Comparison of ENCODE assay signal across 8 cellular contexts in genomic region chr21:25734654-25735220, GRCh38. TPM values are rescaled to one million over a fixed set of nuclear protein-coding genes. Genes with fewer than 3 reads are reported as not detected.
A peak's percentile ranks its signal among the peaks of the same experiment; 100 is the strongest.
DNase-seq lines count a peak whose midpoint lies in the region; ATAC-seq and TF ChIP-seq lines count a peak whose summit lies in the region.

TSS of gene ATP5PF (minus strand) at chr21:25734904. CDS start at chr21:25729794, 5,110 bp downstream.
TSS of gene GABPA (plus strand) at chr21:25734972. CDS start at chr21:25741599, 6,627 bp downstream.

- no peaks in the 10 kb centered on the region for H3K9me3 ChIP-seq in RWPE2 (ENCODE audit: severe bottlenecking)

- H3K4me1 Mint-ChIP-seq in activated T-helper 2 cell treated with anti-CD3 and anti-CD28 coated beads, Interferon-gamma antibody, Interleukin-2, Interleukin-4, amounts not matched to agents 10 μg/mL and 5 μg/mL and 100 μg/mL, durations not matched to agents 14 hours and 24 hours and 36 hours (ENCODE audit: low read depth), result peaks cover 34% of the 10 kb centered on the region
- peaks cover 39 to 44% of the 10 kb centered on the region in 2 donors for H3K4me1 Mint-ChIP-seq in natural killer cell

- H3K27me3 ChIP-seq in RWPE2 (ENCODE audit: insufficient read depth, poor library complexity, severe bottlenecking), result no peaks in the 10 kb centered on the region

- H3K27ac Mint-ChIP-seq in activated T-helper 2 cell treated with anti-CD3 and anti-CD28 coated beads, Interferon-gamma antibody, Interleukin-2, Interleukin-4, amounts not matched to agents 10 μg/mL and 5 μg/mL and 100 μg/mL, durations not matched to agents 14 hours and 24 hours and 36 hours, result peak within 1 kb of the TSS; percentile 100
- H3K27ac Mint-ChIP-seq in natural killer cell, result peak within 1 kb of the TSS; percentile 93 to 100

- peak; percentile 99 for DNase-seq in EH (ENCODE audit: low read depth)
- DNase-seq in H4 (ENCODE audit: low spot score), result peak; percentile 100
- DNase-seq in LoVo (ENCODE audit: low spot score), result peak; percentile 95
- DNase-seq in RWPE2 (ENCODE audit: low spot score), result peak; percentile 98
- DNase-seq in activated T-helper 2 cell treated with anti-CD3 and anti-CD28 coated beads, Interferon-gamma antibody, Interleukin-2, Interleukin-4, amounts not matched to agents 10 μg/mL and 5 μg/mL and 100 μg/mL, durations not matched to agents 14 hours and 24 hours and 36 hours (ENCODE audit: low spot score), result peak; percentile 97
- DNase-seq in fibroblast of peridontal ligament (ENCODE audit: extremely low read depth), result peak; percentile 98
- peak; percentile 98 for DNase-seq in natural killer cell
- DNase-seq in stimulated activated naive CD4-positive, alpha-beta T cell treated with Interleukin-2 at 50 U/mL for 16 hours (lab: John Stamatoyannopoulos, UW), result peak; percentile 97

- peak; percentile 93 for ATAC-seq in RWPE2 (ENCODE audit: low read depth)
- peak; percentile 86 to 98 (median 89) for ATAC-seq in natural killer cell

- no peaks in the 10 kb centered on the region for H3K4me1 ChIP-seq in RWPE2 (ENCODE audit: insufficient read depth, poor library complexity, severe bottlenecking)

- no peaks in the 10 kb centered on the region for H3K9me3 Mint-ChIP-seq in activated T-helper 2 cell treated with anti-CD3 and anti-CD28 coated beads, Interferon-gamma antibody, Interleukin-2, Interleukin-4, amounts not matched to agents 10 μg/mL and 5 μg/mL and 100 μg/mL, durations not matched to agents 14 hours and 24 hours and 36 hours
- H3K9me3 Mint-ChIP-seq in natural killer cell, result no peaks in the 10 kb centered on the region

- peak within 1 kb of the TSS; percentile 90 for H3K27ac ChIP-seq in RWPE2 (ENCODE audit: poor library complexity, severe bottlenecking)

- peaks cover 17% of the 10 kb centered on the region for H3K36me3 ChIP-seq in RWPE2 (ENCODE audit: low read depth)

- TF ChIP-seq CTCF in RWPE2 (IDR thresholded peaks at IDR 0.05; ENCODE audit: poor library complexity, severe bottlenecking), result no peak
- TF ChIP-seq CTCF in natural killer cell (IDR thresholded peaks at IDR 0.05), result no peak

- peak within 1 kb of the TSS; percentile 96 for H3K4me3 ChIP-seq in RWPE2 (ENCODE audit: severe bottlenecking)

- peak within 1 kb of the TSS; percentile 99 for H3K4me3 Mint-ChIP-seq in activated T-helper 2 cell treated with anti-CD3 and anti-CD28 coated beads, Interferon-gamma antibody, Interleukin-2, Interleukin-4, amounts not matched to agents 10 μg/mL and 5 μg/mL and 100 μg/mL, durations not matched to agents 14 hours and 24 hours and 36 hours (ENCODE audit: low read depth)
- H3K4me3 Mint-ChIP-seq in natural killer cell, result peak within 1 kb of the TSS; percentile 100

- peaks cover 39% of the 10 kb centered on the region for H3K36me3 Mint-ChIP-seq in activated T-helper 2 cell treated with anti-CD3 and anti-CD28 coated beads, Interferon-gamma antibody, Interleukin-2, Interleukin-4, amounts not matched to agents 10 μg/mL and 5 μg/mL and 100 μg/mL, durations not matched to agents 14 hours and 24 hours and 36 hours (ENCODE audit: low read depth)
- H3K36me3 Mint-ChIP-seq in natural killer cell, result no peaks in the 10 kb centered on the region

- no peaks in the 10 kb centered on the region for H3K27me3 Mint-ChIP-seq in activated T-helper 2 cell treated with anti-CD3 and anti-CD28 coated beads, Interferon-gamma antibody, Interleukin-2, Interleukin-4, amounts not matched to agents 10 μg/mL and 5 μg/mL and 100 μg/mL, durations not matched to agents 14 hours and 24 hours and 36 hours (ENCODE audit: low read depth)
- no peaks in the 10 kb centered on the region for H3K27me3 Mint-ChIP-seq in natural killer cell (ENCODE audit: low read depth in 2 of 2)

- intact Hi-C loops in activated T-helper 2 cell treated with anti-CD3 and anti-CD28 coated beads, Interferon-gamma antibody, Interleukin-2, Interleukin-4, amounts not matched to agents 10 μg/mL and 5 μg/mL and 100 μg/mL, durations not matched to agents 14 hours and 24 hours and 36 hours (cut with micrococcal nuclease), result loop anchor here (1.0 to 10.0 kb wide), 6 partner anchors 26 to 1110 kb away; partner anchors contain the start of genes ADAMTS1, APP and MRPL39
- intact Hi-C loops in natural killer cell (cut with micrococcal nuclease), result loop anchor here (1.0 kb wide), 1 partner anchor 126 kb away; no protein-coding TSS in a partner anchor

RNA-seq across cellular contexts. Expression of gene ATP5PF, which starts in this region (rescaled TPM):
- total RNA-seq in H4 (2014; rRNA removed; shearing (Covaris generic)), result 136 and 232 TPM in 2 replicates
- 156 and 163 TPM in 2 replicates for total RNA-seq in activated T-helper 2 cell treated with anti-CD3 and anti-CD28 coated beads, Interferon-gamma antibody, Interleukin-2, Interleukin-4, amounts not matched to agents 10 μg/mL and 5 μg/mL and 100 μg/mL, durations not matched to agents 14 hours and 24 hours and 36 hours
- total RNA-seq in natural killer cell, result 10 to 100 TPM; 36.2 to 41.6 (median 36.4) TPM

RNA-seq across cellular contexts. Expression of gene GABPA, which starts in this region (rescaled TPM):
- total RNA-seq in H4 (2014; rRNA removed; shearing (Covaris generic)), result 15.5 and 22.8 TPM in 2 replicates
- 22.7 and 26.3 TPM in 2 replicates for total RNA-seq in activated T-helper 2 cell treated with anti-CD3 and anti-CD28 coated beads, Interferon-gamma antibody, Interleukin-2, Interleukin-4, amounts not matched to agents 10 μg/mL and 5 μg/mL and 100 μg/mL, durations not matched to agents 14 hours and 24 hours and 36 hours
- 10 to 100 TPM; 25.2 to 29.3 (median 27.7) TPM for total RNA-seq in natural killer cell

Comparison
In these comparisons a context has a peak if more than half of its experiments do, and no peak if none do; other contexts are left out.
1. Peak in every context shown above with its lines: DNase-seq, ATAC-seq, H3K4me3 ChIP-seq and H3K27ac ChIP-seq.